ENCODE assay signal across 8 cellular contexts in the genomic region with DNA sequence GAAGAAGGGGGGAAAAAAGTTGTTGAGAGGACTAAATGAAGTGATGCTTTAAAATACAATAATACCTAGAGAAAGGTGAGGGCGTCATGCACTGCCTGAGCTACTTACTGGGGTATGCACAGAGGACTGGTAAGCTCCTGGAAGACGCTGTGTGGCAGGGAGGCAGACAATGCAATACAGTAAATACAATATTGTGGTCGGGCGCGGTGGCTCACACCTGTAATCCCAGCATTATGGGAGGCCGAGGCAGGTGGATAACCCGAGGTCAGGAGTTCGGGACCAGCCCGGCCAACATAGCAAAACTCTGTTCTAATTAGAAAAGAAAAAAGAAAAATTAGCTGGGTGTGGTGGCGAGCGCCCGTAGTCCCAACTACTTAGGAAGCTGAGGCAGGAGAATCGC. TPM values are rescaled to one million over a fixed set of nuclear protein-coding genes. Genes with fewer than 3 reads are reported as not detected.
DNase-seq lines count a peak whose midpoint lies in the region; ATAC-seq and TF ChIP-seq lines count a peak whose summit lies in the region.

No MANE protein-coding gene starts in this region.

- H3K4me3 Mint-ChIP-seq in activated naive CD4-positive, alpha-beta T cell treated with anti-CD3 and anti-CD28 coated beads for 36 hours = peak overlapping the region; percentile 74
- H3K4me3 Mint-ChIP-seq in mesothelial cell of epicardium = peak overlapping the region; percentile 68

- no peaks in the 10 kb centered on the region for H3K36me3 ChIP-seq in brain microvascular endothelial cell (replicated peaks)
- H3K36me3 ChIP-seq in tibial nerve = no peaks in the 10 kb centered on the region

- no peak for TF ChIP-seq EP300 in tibial nerve (IDR thresholded peaks at IDR 0.05)

- no peaks in the 10 kb centered on the region for H3K9me3 ChIP-seq in tibial nerve

- WGBS in tibial nerve, 2 donors = 75 to 76% methylated on average over 13 of the region's 13 CpGs

- intact Hi-C loops in activated naive CD4-positive, alpha-beta T cell treated with anti-CD3 and anti-CD28 coated beads for 36 hours (cut with micrococcal nuclease) = loop anchor here (1.0 to 2.0 kb wide), 3 partner anchors 13 to 146 kb away; a partner anchor contains a TSS

- H3K36me3 Mint-ChIP-seq in activated naive CD4-positive, alpha-beta T cell treated with anti-CD3 and anti-CD28 coated beads for 36 hours (ENCODE audit: low read depth) = no peaks in the 10 kb centered on the region
- no peaks in the 10 kb centered on the region for H3K36me3 Mint-ChIP-seq in activated naive CD4-positive, alpha-beta T cell treated with anti-CD3 and anti-CD28 coated beads, Interleukin-2, amount 50 U/mL, for 72 hours
- no peaks in the 10 kb centered on the region for H3K36me3 Mint-ChIP-seq in mesothelial cell of epicardium

- H3K4me1 Mint-ChIP-seq in activated naive CD4-positive, alpha-beta T cell treated with anti-CD3 and anti-CD28 coated beads for 36 hours (ENCODE audit: low read depth) = peaks cover 29% of the 10 kb centered on the region
- peaks cover 17% of the 10 kb centered on the region for H3K4me1 Mint-ChIP-seq in mesothelial cell of epicardium

- no peak for ATAC-seq in activated naive CD4-positive, alpha-beta T cell treated with anti-CD3 and anti-CD28 coated beads, Interleukin-2, amount 50 U/mL, for 72 hours
- no peak for ATAC-seq in GM21786 (IDR thresholded peaks at IDR 0.05; ENCODE audit: unreplicated experiment)

- H3K4me3 ChIP-seq in brain microvascular endothelial cell (ENCODE audit: low read depth, low read length) (peak overlapping the region; percentile 61), tibial nerve (peak overlapping the region; percentile 35 to 68 (median 60))

- in situ Hi-C loops in brain microvascular endothelial cell (cut with HindIII; ENCODE audit: low pct_ligation_motif_present, low sequenced_read_pairs) = no loop called here

- DNase-seq in activated naive CD4-positive, alpha-beta T cell treated with anti-CD3 and anti-CD28 coated beads for 36 hours = no peak
- DNase-seq in activated naive CD4-positive, alpha-beta T cell treated with anti-CD3 and anti-CD28 coated beads, Interleukin-2, amount 50 U/mL, for 72 hours (ENCODE audit: low spot score in 2 of 2) = no peak
- no peak for DNase-seq in brain microvascular endothelial cell
- DNase-seq in mesothelial cell of epicardium (ENCODE audit: low spot score in 2 of 2, unreplicated experiment in 2 of 2) = no peak
- DNase-seq in tibial nerve (ENCODE audit: low spot score in 2 of 2) = no peak
- no peak for DNase-seq in A172 (ENCODE audit: low spot score)
- no peak for DNase-seq in glomerular visceral epithelial cell (ENCODE audit: extremely low spot score)

- no peaks in the 10 kb centered on the region for H3K9me3 Mint-ChIP-seq in activated naive CD4-positive, alpha-beta T cell treated with anti-CD3 and anti-CD28 coated beads for 36 hours
- H3K9me3 Mint-ChIP-seq in activated naive CD4-positive, alpha-beta T cell treated with anti-CD3 and anti-CD28 coated beads, Interleukin-2, amount 50 U/mL, for 72 hours = no peaks in the 10 kb centered on the region
- no peaks in the 10 kb centered on the region for H3K9me3 Mint-ChIP-seq in mesothelial cell of epicardium

- H3K4me1 ChIP-seq in tibial nerve = peaks cover 0 to 19% (median 0%) of the 10 kb centered on the region in 4 donors

- H3K27ac ChIP-seq in brain microvascular endothelial cell (no peak overlapping the region), tibial nerve (peak overlapping the region in 1 of 4 donors; percentile 24)

- no peak for TF ChIP-seq CTCF in brain microvascular endothelial cell (IDR thresholded peaks at IDR 0.05; ENCODE audit: low read depth, low read length, missing control alignments)
- TF ChIP-seq CTCF in mesothelial cell of epicardium (IDR thresholded peaks at IDR 0.05; ENCODE audit: unreplicated experiment) = no peak
- no peak for TF ChIP-seq CTCF in tibial nerve (IDR thresholded peaks at IDR 0.05)

- H3K27ac Mint-ChIP-seq in activated naive CD4-positive, alpha-beta T cell treated with anti-CD3 and anti-CD28 coated beads for 36 hours = no peak overlapping the region
- no peak overlapping the region for H3K27ac Mint-ChIP-seq in activated naive CD4-positive, alpha-beta T cell treated with anti-CD3 and anti-CD28 coated beads, Interleukin-2, amount 50 U/mL, for 72 hours
- H3K27ac Mint-ChIP-seq in mesothelial cell of epicardium = no peak overlapping the region

- H3K27me3 Mint-ChIP-seq in activated naive CD4-positive, alpha-beta T cell treated with anti-CD3 and anti-CD28 coated beads for 36 hours (ENCODE audit: low read depth) = no peaks in the 10 kb centered on the region
- H3K27me3 Mint-ChIP-seq in mesothelial cell of epicardium (ENCODE audit: low read depth) = peaks cover 23% of the 10 kb centered on the region

- CTCF ChIA-PET in activated naive CD4-positive, alpha-beta T cell treated with anti-CD3 and anti-CD28 coated beads for 36 hours (lab: Charles Lee) = interaction anchor here (1.2 kb wide), 1 partner anchor 13 kb away, joined by 4 read pairs; no protein-coding TSS in a partner anchor

- no peak for TF ChIP-seq POLR2A in tibial nerve (IDR thresholded peaks at IDR 0.05)

- H3K27me3 ChIP-seq in brain microvascular endothelial cell (replicated peaks) (no peaks in the 10 kb centered on the region), tibial nerve (no peaks in the 10 kb centered on the region)

RNA-seq across cellular contexts. Expression of a gene that starts 0.7 kb away (rescaled TPM):
- 10 to 100 TPM; 13.8 to 13.9 TPM for total RNA-seq in activated naive CD4-positive, alpha-beta T cell treated with anti-CD3 and anti-CD28 coated beads for 36 hours
- total RNA-seq in activated naive CD4-positive, alpha-beta T cell treated with anti-CD3 and anti-CD28 coated beads, Interleukin-2, amount 50 U/mL, for 72 hours = 1 to 10 TPM; 4.6 to 7.5 TPM
- 9.9 to 10.4 TPM (median 10.3 TPM) in 3 replicates for total RNA-seq in mesothelial cell of epicardium
- total RNA-seq in tibial nerve = 10 to 100 TPM; 21.9 to 71.2 (median 28.8) TPM
- total RNA-seq in A172 (2014; rRNA removed; shearing (Covaris generic)) = 39.2 and 52.2 TPM in 2 replicates

RNA-seq across cellular contexts. Expression of a gene that starts 43.6 kb away (rescaled TPM):
- total RNA-seq in activated naive CD4-positive, alpha-beta T cell treated with anti-CD3 and anti-CD28 coated beads for 36 hours = not detected
- total RNA-seq in activated naive CD4-positive, alpha-beta T cell treated with anti-CD3 and anti-CD28 coated beads, Interleukin-2, amount 50 U/mL, for 72 hours = under 1 TPM in 1 of 2 donors, not detected in 1; 0.19 TPM
- total RNA-seq in mesothelial cell of epicardium (not detected in 3 replicates), tibial nerve (not detected)
- not detected in 2 replicates for total RNA-seq in A172 (2014; rRNA removed; shearing (Covaris generic))
